ENCODE assay signal across 11 cellular contexts in genomic region chr2:36572752-36573125, GRCh38. TPM values are rescaled to one million over a fixed set of nuclear protein-coding genes. Genes with fewer than 3 reads are reported as not detected.
A peak's percentile ranks its signal among the peaks of the same experiment; 100 is the strongest.
DNase-seq lines count a peak whose midpoint lies in the region; ATAC-seq and TF ChIP-seq lines count a peak whose summit lies in the region.
"Had no signal": no experiment of that assay in that cellular context is flagged by ENCODE, and none has a peak within 500 bp of the region (broad histone marks: within the 10 kb centered on the region; RNA-seq: fewer than 3 reads in every experiment).

No MANE protein-coding gene starts in this region.

- peaks cover 2% of the 10 kb centered on the region; the same call in 1 of the 2 replicates for H3K4me1 ChIP-seq in H9 (ENCODE audit: insufficient read depth, low read length)
- peaks cover 28% of the 10 kb centered on the region for H3K4me1 ChIP-seq in RWPE2 (ENCODE audit: insufficient read depth, poor library complexity, severe bottlenecking)
- no peaks in the 10 kb centered on the region for H3K4me1 ChIP-seq in mesenchymal stem cell (ENCODE audit: control insufficient read depth, insufficient read depth, low read depth, low read length)
- peaks cover 0 to 13% (median 8%) of the 10 kb centered on the region in 5 donors for H3K4me1 ChIP-seq in subcutaneous abdominal adipose tissue (ENCODE audit: control insufficient read depth in 5 of 5, insufficient read depth in 5 of 5, low read length in 5 of 5)
- H3K4me1 ChIP-seq in tibial nerve: peaks cover 0 to 22% (median 2%) of the 10 kb centered on the region in 4 donors

- H3K18ac ChIP-seq in H9 (ENCODE audit: insufficient read length, low read depth, low read length) (no peak overlapping the region), mesenchymal stem cell (ENCODE audit: low read depth in 1 of 2, low read length in 2 of 2) (no peak overlapping the region)

- H3K9ac ChIP-seq in H9 (ENCODE audit: extremely low read depth, insufficient read length, low read length) (no peak overlapping the region), mesenchymal stem cell (ENCODE audit: low read length) (no peak overlapping the region), subcutaneous abdominal adipose tissue (ENCODE audit: low read length in 5 of 5) (no peak overlapping the region)

- no CpG with 5 or more reads among the region's 5 CpGs for WGBS in H9 (ENCODE audit: extremely low coverage, insufficient read length, low lambda C conversion rate)
- 40% methylated on average over 1 of the region's 5 CpGs for WGBS in mesenchymal stem cell
- WGBS in tibial nerve, 2 donors: 67 to 69% methylated on average over 5 of the region's 5 CpGs

- H2BK120ac ChIP-seq in H9 (ENCODE audit: low read depth, low read length, poor library complexity, severe bottlenecking) (no peak overlapping the region), mesenchymal stem cell (ENCODE audit: low read depth, low read length) (no peak overlapping the region)

- no peaks in the 10 kb centered on the region for H4K20me1 ChIP-seq in H9 (ENCODE audit: control insufficient read depth, insufficient read depth, insufficient read length)

- no peak overlapping the region for H3K4me2 ChIP-seq in H9 (ENCODE audit: insufficient read depth, insufficient read length, low read length)
- H3K4me2 ChIP-seq in mesenchymal stem cell (ENCODE audit: low read length, poor library complexity, severe bottlenecking): no peak overlapping the region

- no peaks in the 10 kb centered on the region for H3K9me3 ChIP-seq in H9 (ENCODE audit: control insufficient read depth, low read depth, low read length)
- H3K9me3 ChIP-seq in RWPE2 (ENCODE audit: severe bottlenecking): no peaks in the 10 kb centered on the region
- H3K9me3 ChIP-seq in mesenchymal stem cell (ENCODE audit: control insufficient read depth, low read length): no peaks in the 10 kb centered on the region
- no peaks in the 10 kb centered on the region for H3K9me3 ChIP-seq in subcutaneous abdominal adipose tissue (ENCODE audit: control insufficient read depth in 5 of 5, low read length in 5 of 5)
- H3K9me3 ChIP-seq in tibial nerve: no peaks in the 10 kb centered on the region

- H3K27me3 Mint-ChIP-seq in H9 (ENCODE audit: low read depth): no peaks in the 10 kb centered on the region

- H3K27ac ChIP-seq in H9 (ENCODE audit: insufficient read length, low read depth, low read length): no peak overlapping the region
- peak overlapping the region; percentile 23 for H3K27ac ChIP-seq in RWPE2 (ENCODE audit: poor library complexity, severe bottlenecking)
- no peak overlapping the region for H3K27ac ChIP-seq in mesenchymal stem cell (ENCODE audit: low read length, poor library complexity, severe bottlenecking)
- peak overlapping the region; percentile 3 for H3K27ac ChIP-seq in subcutaneous abdominal adipose tissue (ENCODE audit: low read depth, low read length)
- H3K27ac ChIP-seq in tibial nerve: peak overlapping the region in 1 of 4 donors; percentile 14

- H3K14ac ChIP-seq in H9 (ENCODE audit: insufficient read depth, low read length) (no peak overlapping the region), mesenchymal stem cell (ENCODE audit: low read length in 2 of 2) (no peak overlapping the region)

- H3T11ph ChIP-seq in H9 (ENCODE audit: low read length): no peak overlapping the region

- H3K23ac ChIP-seq in H9 (ENCODE audit: insufficient read length, low read depth, low read length) (no peak overlapping the region), mesenchymal stem cell (ENCODE audit: low read length in 2 of 2) (no peak overlapping the region)

- no peaks in the 10 kb centered on the region for H3K9me3 Mint-ChIP-seq in H9

- TF ChIP-seq EP300 in tibial nerve (IDR thresholded peaks at IDR 0.05): no peak

- H3K4me1 Mint-ChIP-seq in H9: peaks cover 14 to 19% of the 10 kb centered on the region in 2 experiments

- H4K5ac ChIP-seq in H9 (ENCODE audit: insufficient read length, low read depth, low read length): no peak overlapping the region

- H3K27me3 ChIP-seq in H9 (ENCODE audit: insufficient read depth, low read length): no peaks in the 10 kb centered on the region
- no peaks in the 10 kb centered on the region for H3K27me3 ChIP-seq in RWPE2 (ENCODE audit: insufficient read depth, poor library complexity, severe bottlenecking)
- H3K27me3 ChIP-seq in mesenchymal stem cell (ENCODE audit: control insufficient read depth in 1 of 2, insufficient read depth in 1 of 2, low read length in 2 of 2): no peaks in the 10 kb centered on the region
- H3K27me3 ChIP-seq in subcutaneous abdominal adipose tissue (ENCODE audit: control insufficient read depth in 5 of 5, insufficient read depth in 4 of 5, low read length in 5 of 5): no peaks in the 10 kb centered on the region
- H3K27me3 ChIP-seq in tibial nerve: no peaks in the 10 kb centered on the region

- TF ChIP-seq POLR2A in tibial nerve (IDR thresholded peaks at IDR 0.05): no peak

- H2BK5ac ChIP-seq in H9 (ENCODE audit: insufficient read length, low read length) (no peak overlapping the region), mesenchymal stem cell (ENCODE audit: low read depth, low read length, poor library complexity, severe bottlenecking) (no peak overlapping the region)

- DNase-seq in H9 (no peak), RWPE2 (ENCODE audit: low spot score) (no peak), mesenchymal stem cell (peak; percentile 35), NOMO-1 treated with DMSO at 0.1 percent for 48 hours (lab: John Stamatoyannopoulos, UW; ENCODE audit: unreplicated experiment) (no peak), DMS153 treated with DMSO at 0.1 percent for 48 hours (lab: John Stamatoyannopoulos, UW; ENCODE audit: unreplicated experiment) (no peak), tibial nerve (ENCODE audit: low spot score in 2 of 2) (no peak), GM19240 (ENCODE audit: insufficient read length, low spot score) (no peak)
- DNase-seq: NCI-H1694 treated with DMSO at 0.1 percent for 48 hours, NCI-H446, SHP77 had no signal

- no peak overlapping the region for H4K8ac ChIP-seq in H9 (replicated peaks; ENCODE audit: insufficient read length, low read depth, low read length)
- H4K8ac ChIP-seq in mesenchymal stem cell (ENCODE audit: low read length): no peak overlapping the region

- H3K36me3 ChIP-seq in RWPE2 (ENCODE audit: low read depth) (peaks cover 50% of the 10 kb centered on the region), mesenchymal stem cell (ENCODE audit: control insufficient read depth in 1 of 2, insufficient read depth in 2 of 2, low read depth in 1 of 2, low read length in 2 of 2) (peaks cover 8 to 59% of the 10 kb centered on the region in 2 experiments), subcutaneous abdominal adipose tissue (ENCODE audit: control insufficient read depth in 5 of 5, insufficient read depth in 5 of 5, low read length in 5 of 5) (peaks cover 9 to 30% (median 12%) of the 10 kb centered on the region in 5 donors), tibial nerve (peaks cover 0 to 44% (median 0%) of the 10 kb centered on the region in 3 donors)

- H2BK20ac ChIP-seq in H9 (ENCODE audit: low read depth, low read length, poor library complexity, severe bottlenecking): no peak overlapping the region

- no peaks in the 10 kb centered on the region for H3K79me2 ChIP-seq in H9 (ENCODE audit: insufficient read depth, low read length)

- H3K27ac Mint-ChIP-seq in H9: peak overlapping the region in 2 of 3 experiments; percentile 45 to 55; a peak in 3 of 7 replicates

- no peak overlapping the region for H2AFZ ChIP-seq in H9 (ENCODE audit: low read length)
- H2AFZ ChIP-seq in mesenchymal stem cell (ENCODE audit: low read depth, low read length): no peak overlapping the region

- no peak overlapping the region for H3K4me3 Mint-ChIP-seq in H9

- H3K36me3 Mint-ChIP-seq in H9 (ENCODE audit: insufficient read depth in 1 of 3, low read depth in 3 of 3): peaks cover 2 to 20% (median 17%) of the 10 kb centered on the region in 3 experiments; a peak in 6 of 7 replicates

- H2AK5ac ChIP-seq in H9 (ENCODE audit: insufficient read length, low read length): no peak overlapping the region
- H2AK5ac ChIP-seq in mesenchymal stem cell (ENCODE audit: low read length, severe bottlenecking): no peak overlapping the region

- H2BK15ac ChIP-seq in H9 (ENCODE audit: low read depth, low read length) (no peak overlapping the region), mesenchymal stem cell (ENCODE audit: low read depth, poor library complexity, severe bottlenecking) (no peak overlapping the region)

- no peak overlapping the region for H3K4me3 ChIP-seq in RWPE2 (ENCODE audit: severe bottlenecking)
- no peak overlapping the region for H3K4me3 ChIP-seq in mesenchymal stem cell (ENCODE audit: insufficient read depth in 1 of 2, low read depth in 1 of 2, low read length in 2 of 2)
- H3K4me3 ChIP-seq in subcutaneous abdominal adipose tissue (ENCODE audit: low read depth in 1 of 5, low read length in 5 of 5): no peak overlapping the region
- H3K4me3 ChIP-seq in tibial nerve: no peak overlapping the region

- H3K23me2 ChIP-seq in H9 (ENCODE audit: insufficient read length, low read depth, low read length, poor library complexity, severe bottlenecking): no peaks in the 10 kb centered on the region

- no peak overlapping the region for H3K56ac ChIP-seq in H9 (ENCODE audit: insufficient read length, low read depth, low read length)

- no peak for ATAC-seq in RWPE2 (ENCODE audit: low read depth)

- no peak for TF ChIP-seq CTCF in H9 (conservative IDR thresholded peaks at IDR 0.05)
- no peak for TF ChIP-seq CTCF in RWPE2 (IDR thresholded peaks at IDR 0.05; ENCODE audit: poor library complexity, severe bottlenecking)
- no peak for TF ChIP-seq CTCF in tibial nerve (IDR thresholded peaks at IDR 0.05)

- H3K4ac ChIP-seq in H9 (ENCODE audit: low read depth, low read length) (no peak overlapping the region), mesenchymal stem cell (ENCODE audit: low read depth in 1 of 2, low read length in 2 of 2) (no peak overlapping the region)

- H2BK12ac ChIP-seq in H9 (ENCODE audit: insufficient read length, low read depth, low read length) (no peak overlapping the region), mesenchymal stem cell (ENCODE audit: low read length in 2 of 2) (no peak overlapping the region)

- H4K91ac ChIP-seq in H9 (ENCODE audit: insufficient read length, low read depth, low read length) (no peak overlapping the region), mesenchymal stem cell (ENCODE audit: low read length) (no peak overlapping the region)

- H3K79me1 ChIP-seq in H9 (ENCODE audit: insufficient read depth, low read depth, low read length, poor library complexity, severe bottlenecking) (no peaks in the 10 kb centered on the region), mesenchymal stem cell (replicated peaks; ENCODE audit: low read length, poor library complexity, severe bottlenecking) (peaks cover 19% of the 10 kb centered on the region)

RNA-seq across cellular contexts. Expression of gene FEZ2, which starts 25.2 kb away (rescaled TPM):
- total RNA-seq in H9 (2021) (22.0 and 27.7 TPM in 2 replicates), tibial nerve (10 to 100 TPM; 42.4 to 93.8 (median 61.1) TPM)
- 84.1 TPM for polyA plus RNA-seq in mesenchymal stem cell (2013, experiment 1 of 2)
- 88.8 TPM for polyA plus RNA-seq in mesenchymal stem cell (2013, experiment 2 of 2)

Comparison
In these comparisons a context has a peak if more than half of its experiments do, and no peak if none do; other contexts are left out.
1. H3K27ac ChIP-seq: peak in RWPE2 (single experiment) and subcutaneous abdominal adipose tissue (single experiment); none in H9 (single experiment) and mesenchymal stem cell (single experiment).